Comparison of ENCODE assay signal across 9 cellular contexts in the genomic region with DNA sequence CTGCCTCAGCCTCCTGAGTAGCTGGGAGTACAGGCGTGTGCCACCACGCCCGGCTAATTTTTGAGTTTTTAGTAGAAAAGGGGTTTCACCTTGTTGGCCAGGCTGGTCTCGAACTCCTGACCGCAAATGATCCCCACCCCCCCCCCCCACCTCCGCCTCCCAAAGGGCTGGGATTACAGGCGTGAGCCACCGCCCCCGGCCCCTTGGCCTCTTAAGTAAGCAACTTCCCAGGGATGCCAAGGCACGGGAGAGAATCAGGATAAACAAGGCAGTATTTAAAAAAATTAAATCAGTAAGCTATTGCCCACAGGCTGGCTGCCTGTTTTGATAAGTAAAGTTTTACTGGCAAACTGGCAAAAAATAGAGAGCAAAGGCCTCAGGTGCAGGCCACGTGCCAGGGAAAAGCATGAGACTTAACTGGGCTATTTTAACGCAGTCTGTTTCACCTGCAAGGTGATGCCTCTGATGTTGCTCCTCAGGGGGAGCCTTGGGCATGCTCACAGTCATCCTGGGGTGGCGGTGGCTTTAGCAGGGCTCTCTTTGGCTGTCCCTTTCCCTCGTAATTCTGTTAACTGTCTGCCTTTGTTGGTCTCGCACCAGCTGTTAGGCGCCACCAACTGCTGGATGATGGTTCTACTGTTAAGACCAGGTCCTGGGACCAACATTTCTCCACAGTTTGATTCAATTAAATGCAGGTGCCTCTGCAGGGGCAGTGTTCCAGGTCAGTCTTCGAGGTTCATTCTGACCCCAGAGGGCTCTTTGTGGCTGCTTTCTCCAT. TPM values are rescaled to one million over a fixed set of nuclear protein-coding genes. Genes with fewer than 3 reads are reported as not detected.
DNase-seq lines count a peak whose midpoint lies in the region; ATAC-seq and TF ChIP-seq lines count a peak whose summit lies in the region.
"Had no signal": no experiment of that assay in that cellular context is flagged by ENCODE, and none has a peak within 500 bp of the region (broad histone marks: within the 10 kb centered on the region; RNA-seq: fewer than 3 reads in every experiment).

No MANE protein-coding gene starts in this region.

- intact Hi-C loops in A673 (cut with micrococcal nuclease; ENCODE audit: unreplicated experiment) (loop anchor here (5.0 kb wide), 1 partner anchor 289 kb away; no protein-coding TSS in a partner anchor), mammary epithelial cell (cut with micrococcal nuclease) (loop anchor here (2.0 kb wide), 7 partner anchors 20 to 328 kb away; a partner anchor contains a TSS), tibial artery (cut with DNase I; ENCODE audit: low total_unique reads) (no loop called here)

- no peaks in the 10 kb centered on the region for H3F3A ChIP-seq in OCI-LY1 (ENCODE audit: insufficient read depth, low read length)

- peak; percentile 43 for DNase-seq in A673 (ENCODE audit: low spot score)
- no peak for DNase-seq in GM10248 (ENCODE audit: extremely low spot score)
- DNase-seq in mammary epithelial cell, result peak; percentile 24
- DNase-seq in tibial artery, result peak in 1 of 2 donors; percentile 56
- DNase-seq in activated gamma-delta T cell treated with Interleukin-2 at 50 U/mL for 16 hours, result no peak

- BruUV-seq in A673 (replicated peaks; lab: Mats Ljungman, UMichigan), result no TSS peak
- BruUV-seq in mammary epithelial cell (replicated peaks; lab: Mats Ljungman, UMichigan), result no TSS peak

- in situ Hi-C loops in mammary epithelial cell (cut with MboI; ENCODE audit: low sequenced_read_pairs in 2 of 2), result no loop called here

- H3K4me3 ChIP-seq in A673 (ENCODE audit: low read depth, low read length, poor library complexity, severe bottlenecking) (peak overlapping the region; percentile 52), OCI-LY1 (ENCODE audit: low read depth, low read length, poor library complexity, severe bottlenecking) (no peak overlapping the region), mammary epithelial cell (replicated peaks in 1 of 3; ENCODE audit: insufficient read depth in 1 of 3, low read depth in 2 of 3, low read length in 3 of 3) (peak overlapping the region in 1 of 3 experiments; percentile 49), liver (ENCODE audit: low read depth in 1 of 3, low read length in 3 of 3) (peak overlapping the region in 2 of 3 donors; percentile 54), tibial artery (peak overlapping the region; percentile 47 to 60)

- WGBS in mammary epithelial cell (ENCODE audit: low coverage, missing lambda C conversion rate), result 12% methylated on average over 12 of the region's 17 CpGs
- WGBS in liver, result 14% methylated on average over 17 of the region's 17 CpGs

- ATAC-seq in HG03457 (IDR thresholded peaks at IDR 0.05; ENCODE audit: unreplicated experiment), result no peak

- H2AFZ ChIP-seq in OCI-LY1 (ENCODE audit: low read length) (no peak overlapping the region), mammary epithelial cell (ENCODE audit: low read depth, low read length) (peak overlapping the region; percentile 78)

- no peaks in the 10 kb centered on the region for H3K9me2 ChIP-seq in OCI-LY1 (ENCODE audit: low read depth, low read length)

- H3K27me3 ChIP-seq in A673 (replicated peaks; ENCODE audit: insufficient read depth, low read depth, low read length, poor library complexity) (no peaks in the 10 kb centered on the region), OCI-LY1 (ENCODE audit: insufficient read depth, low read length) (0 out of 2 replicates have a peak, but pooled peaks cover 4% of the 10 kb centered on the region), mammary epithelial cell (ENCODE audit: insufficient read depth, low read length) (peaks cover 2% of the 10 kb centered on the region), liver (ENCODE audit: control insufficient read depth in 4 of 4, insufficient read depth in 4 of 4, low read length in 3 of 4) (no peaks in the 10 kb centered on the region), tibial artery (peaks cover 0 to 5% of the 10 kb centered on the region in 2 donors)

- H3K4me1 ChIP-seq in A673 (ENCODE audit: insufficient read depth, low read length, poor library complexity, severe bottlenecking), result no peaks in the 10 kb centered on the region
- no peaks in the 10 kb centered on the region for H3K4me1 ChIP-seq in OCI-LY1 (ENCODE audit: insufficient read depth, low read length, severe bottlenecking)
- no peaks in the 10 kb centered on the region for H3K4me1 ChIP-seq in mammary epithelial cell (ENCODE audit: insufficient read depth, low read length)
- peaks cover 0 to 15% (median 11%) of the 10 kb centered on the region in 4 donors for H3K4me1 ChIP-seq in liver (ENCODE audit: control insufficient read depth in 4 of 4, insufficient read depth in 4 of 4, low read length in 3 of 4)
- H3K4me1 ChIP-seq in tibial artery, result peaks cover 0 to 15% (median 11%) of the 10 kb centered on the region in 4 donors

- peak; percentile 80 to 84 for TF ChIP-seq RAD21 in liver (IDR thresholded peaks at IDR 0.05)

- no peaks in the 10 kb centered on the region for H3K36me3 ChIP-seq in A673 (ENCODE audit: insufficient read depth, low read length, poor library complexity, severe bottlenecking)
- no peaks in the 10 kb centered on the region for H3K36me3 ChIP-seq in OCI-LY1 (ENCODE audit: insufficient read depth, low read length)
- no peaks in the 10 kb centered on the region for H3K36me3 ChIP-seq in mammary epithelial cell (ENCODE audit: insufficient read depth, low read length)
- H3K36me3 ChIP-seq in liver (ENCODE audit: control insufficient read depth in 4 of 4, insufficient read depth in 3 of 4, low read depth in 1 of 4, low read length in 3 of 4), result no peaks in the 10 kb centered on the region
- no peaks in the 10 kb centered on the region for H3K36me3 ChIP-seq in tibial artery

- no peak overlapping the region for H3K9ac ChIP-seq in OCI-LY1 (ENCODE audit: low read length)
- H3K9ac ChIP-seq in mammary epithelial cell (ENCODE audit: insufficient read depth, low read length), result no peak overlapping the region
- H3K9ac ChIP-seq in liver (ENCODE audit: low read depth in 1 of 2, low read length in 2 of 2), result peak overlapping the region in 1 of 2 donors; percentile 3

- CTCF ChIA-PET in A673 (lab: Charles Lee) (no interaction called here), GM10248 (lab: Yijun Ruan, JAX) (interaction anchor here (1.1 to 2.1 kb wide), 6 partner anchors 9 to 221 kb away, joined by 3 to 12 read pairs (median 4); no protein-coding TSS in a partner anchor), mammary epithelial cell (lab: Charles Lee; ENCODE audit: low non-redundant PET) (interaction anchor here (0.6 kb wide), 1 partner anchor 231 kb away, joined by 5 read pairs; no protein-coding TSS in a partner anchor)

- no peaks in the 10 kb centered on the region for H4K20me1 ChIP-seq in OCI-LY1 (ENCODE audit: insufficient read depth, low read length)
- no peaks in the 10 kb centered on the region for H4K20me1 ChIP-seq in mammary epithelial cell (ENCODE audit: insufficient read depth, low read length)

- H3K79me2 ChIP-seq in OCI-LY1 (ENCODE audit: insufficient read depth, low read length) (no peaks in the 10 kb centered on the region), mammary epithelial cell (ENCODE audit: insufficient read depth, low read length) (no peaks in the 10 kb centered on the region)

- peak; percentile 35; the same call in 1 of the 2 replicates for TF ChIP-seq CTCF in A673 (conservative IDR thresholded peaks at IDR 0.05; ENCODE audit: low read depth, low read length)
- TF ChIP-seq CTCF in GM10248 (IDR thresholded peaks at IDR 0.05; ENCODE audit: control extremely low read depth, extremely low read depth, low read depth, missing control alignments), result peak; percentile 15
- TF ChIP-seq CTCF in OCI-LY1 (IDR thresholded peaks at IDR 0.05; ENCODE audit: low read length), result peak; percentile 15; the same call in 1 of the 2 replicates
- TF ChIP-seq CTCF in mammary epithelial cell (conservative IDR thresholded peaks at IDR 0.05 in 1 of 2, IDR thresholded peaks at IDR 0.05 in 1 of 2; ENCODE audit: extremely low read depth in 1 of 2, insufficient read depth in 1 of 2, low read depth in 1 of 2, low read length in 2 of 2), result peak in 1 of 2 donors; percentile 47
- TF ChIP-seq CTCF in liver (IDR thresholded peaks at IDR 0.05; ENCODE audit: low read depth, low read length, missing input control), result peak; percentile 50
- no peak for TF ChIP-seq CTCF in tibial artery (IDR thresholded peaks at IDR 0.05)

- H3K9me3 ChIP-seq in A673 (ENCODE audit: low read depth, low read length, poor library complexity, severe bottlenecking) (no peaks in the 10 kb centered on the region), OCI-LY1 (ENCODE audit: low read length) (no peaks in the 10 kb centered on the region), mammary epithelial cell (replicated peaks; ENCODE audit: insufficient read depth, low read length) (no peaks in the 10 kb centered on the region), liver (ENCODE audit: control insufficient read depth in 4 of 4, low read length in 3 of 4) (no peaks in the 10 kb centered on the region), tibial artery (no peaks in the 10 kb centered on the region)

- H3K4me2 ChIP-seq in OCI-LY1 (ENCODE audit: low read length) (no peak overlapping the region), mammary epithelial cell (ENCODE audit: insufficient read depth, low read depth, low read length) (peak overlapping the region; percentile 77)

- no peak overlapping the region for H3K27ac ChIP-seq in A673 (ENCODE audit: low read depth, low read length, poor library complexity, severe bottlenecking)
- H3K27ac ChIP-seq in OCI-LY1 (ENCODE audit: low read depth, low read length, poor library complexity, severe bottlenecking), result no peak overlapping the region
- H3K27ac ChIP-seq in mammary epithelial cell (ENCODE audit: insufficient read depth, low read depth, low read length), result no peak overlapping the region
- peak overlapping the region; percentile 52 to 72 for H3K27ac ChIP-seq in liver (ENCODE audit: low read depth in 1 of 2, low read length in 2 of 2)
- H3K27ac ChIP-seq in tibial artery, result peak overlapping the region; percentile 45 to 65
- H3K27ac ChIP-seq: epithelial cell of prostate had no signal

- POLR2A ChIA-PET in A673 (lab: Charles Lee; ENCODE audit: low non-redundant PET), result no interaction called here
- POLR2A ChIA-PET in GM10248 (lab: Yijun Ruan, JAX), result interaction anchor here (0.6 kb wide), 1 partner anchor 263 kb away, joined by 3 read pairs; no protein-coding TSS in a partner anchor

- dilution Hi-C loops in mammary epithelial cell (cut with HindIII; ENCODE audit: low sequenced_read_pairs), result no loop called here

TF ChIP-seq in liver, 16 proteins besides CTCF, POLR2A, EP300 and RAD21 (continues in another document):
- TF ChIP-seq TAF1 (conservative IDR thresholded peaks at IDR 0.05) (no peak), GABPA (IDR thresholded peaks at IDR 0.05 in 1 of 2, conservative IDR thresholded peaks at IDR 0.05 in 1 of 2) (no peak), SP1 (IDR thresholded peaks at IDR 0.05) (peak; percentile 46)
- TF ChIP-seq, protein P1, sequence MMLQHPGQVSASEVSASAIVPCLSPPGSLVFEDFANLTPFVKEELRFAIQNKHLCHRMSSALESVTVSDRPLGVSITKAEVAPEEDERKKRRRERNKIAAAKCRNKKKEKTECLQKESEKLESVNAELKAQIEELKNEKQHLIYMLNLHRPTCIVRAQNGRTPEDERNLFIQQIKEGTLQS (IDR thresholded peaks at IDR 0.05), result no peak

RNA-seq across cellular contexts. Expression of a gene that starts 19.4 kb away (rescaled TPM):
- 31.4 and 31.6 TPM in 2 replicates for total RNA-seq in A673 (2021)
- 10 to 100 TPM; 13.3 to 18.4 TPM for total RNA-seq in mammary epithelial cell
- polyA plus RNA-seq in mammary epithelial cell, result 14.8 TPM
- polyA minus RNA-seq in mammary epithelial cell, result 15.6 TPM
- total RNA-seq in liver, result 10 to 100 TPM; 24.9 to 43.6 TPM
- polyA plus RNA-seq in liver, result 10 to 100 TPM; 59.3 to 93.1 TPM

Comparison
In these comparisons a context has a peak if more than half of its experiments do, and no peak if none do; other contexts are left out.
1. DNase-seq: peak in A673 (single experiment) and mammary epithelial cell (single experiment); none in GM10248 (single experiment) and activated gamma-delta T cell treated with Interleukin-2 at 50 U/mL for 16 hours (single experiment).
2. H3K27ac ChIP-seq: peak in liver (2 of 2) and tibial artery (2 of 2); none in A673 (single experiment), OCI-LY1 (single experiment) and mammary epithelial cell (single experiment).
3. CTCF ChIP-seq: peak in A673 (single experiment), GM10248 (single experiment), OCI-LY1 (single experiment) and liver (single experiment); none in tibial artery (0 of 2).